ENCODE assay signal across 1 cellular context in the genomic region with DNA sequence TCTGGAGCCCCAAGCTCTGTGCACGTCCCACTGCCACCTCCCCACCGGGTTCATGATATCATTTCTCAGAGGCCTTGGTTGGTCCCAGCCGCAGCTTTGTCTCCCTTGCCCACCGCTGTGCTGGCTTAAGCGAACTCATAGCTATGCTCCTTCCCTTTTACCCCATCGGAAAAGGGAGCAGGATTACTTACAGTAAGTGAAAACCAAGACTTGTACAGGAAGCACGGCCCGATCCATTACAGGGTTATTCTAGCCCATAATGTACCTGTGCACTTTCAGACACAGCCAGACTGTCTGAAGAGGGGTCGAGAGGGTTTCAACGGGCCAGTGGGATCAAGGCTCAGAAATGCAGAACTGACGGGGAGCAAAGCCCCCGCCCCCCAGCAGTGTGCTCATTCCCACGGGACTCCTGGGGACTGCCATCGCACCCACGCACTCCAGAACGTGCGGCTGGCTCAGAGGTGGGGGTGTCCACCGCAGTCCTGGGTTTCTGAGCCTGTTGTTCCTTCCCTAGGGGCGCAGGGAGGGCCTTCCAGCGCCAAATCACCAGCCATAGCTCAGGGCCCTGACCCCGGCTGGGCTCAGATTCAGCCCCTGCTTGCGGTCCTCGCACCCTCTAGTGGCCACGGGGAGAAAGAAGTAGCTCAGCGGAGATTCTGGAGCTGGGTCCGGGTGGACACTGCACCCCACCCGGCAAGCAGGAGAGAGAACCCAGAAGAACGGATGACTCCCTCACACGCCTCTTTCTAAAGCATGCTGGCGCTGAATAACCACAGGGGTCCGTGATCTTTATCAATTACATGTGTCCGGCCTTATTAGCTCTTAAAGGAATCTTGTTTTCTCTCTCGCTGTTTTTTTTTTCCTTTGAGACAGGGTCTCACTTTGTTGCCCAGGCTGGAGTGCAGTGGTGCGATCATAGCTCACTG.
TF ChIP-seq lines count a peak whose summit lies in the region.

No MANE protein-coding gene starts in this region.

TF ChIP-seq in HepG2, 621 proteins besides CTCF, POLR2A, EP300 and RAD21 (continued from another document and continues in another):
- TF ChIP-seq, protein P1, sequence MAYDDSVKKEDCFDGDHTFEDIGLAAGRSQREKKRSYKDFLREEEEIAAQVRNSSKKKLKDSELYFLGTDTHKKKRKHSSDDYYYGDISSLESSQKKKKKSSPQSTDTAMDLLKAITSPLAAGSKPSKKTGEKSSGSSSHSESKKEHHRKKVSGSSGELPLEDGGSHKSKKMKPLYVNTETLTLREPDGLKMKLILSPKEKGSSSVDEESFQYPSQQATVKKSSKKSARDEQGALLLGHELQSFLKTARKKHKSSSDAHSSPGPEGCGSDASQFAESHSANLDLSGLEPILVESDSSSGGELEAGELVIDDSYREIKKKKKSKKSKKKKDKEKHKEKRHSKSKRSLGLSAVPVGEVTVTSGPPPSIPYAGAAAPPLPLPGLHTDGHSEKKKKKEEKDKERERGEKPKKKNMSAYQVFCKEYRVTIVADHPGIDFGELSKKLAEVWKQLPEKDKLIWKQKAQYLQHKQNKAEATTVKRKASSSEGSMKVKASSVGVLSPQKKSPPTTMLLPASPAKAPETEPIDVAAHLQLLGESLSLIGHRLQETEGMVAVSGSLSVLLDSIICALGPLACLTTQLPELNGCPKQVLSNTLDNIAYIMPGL (CRISPR knock-in tag; IDR thresholded peaks at IDR 0.05; ENCODE audit: borderline replicate concordance in 1 of 2, low read depth in 1 of 2): peak; percentile 96 to 98
- TF ChIP-seq NFE2L1 (CRISPR knock-in tag; IDR thresholded peaks at IDR 0.05; ENCODE audit: borderline replicate concordance): no peak
- TF ChIP-seq, protein P2, sequence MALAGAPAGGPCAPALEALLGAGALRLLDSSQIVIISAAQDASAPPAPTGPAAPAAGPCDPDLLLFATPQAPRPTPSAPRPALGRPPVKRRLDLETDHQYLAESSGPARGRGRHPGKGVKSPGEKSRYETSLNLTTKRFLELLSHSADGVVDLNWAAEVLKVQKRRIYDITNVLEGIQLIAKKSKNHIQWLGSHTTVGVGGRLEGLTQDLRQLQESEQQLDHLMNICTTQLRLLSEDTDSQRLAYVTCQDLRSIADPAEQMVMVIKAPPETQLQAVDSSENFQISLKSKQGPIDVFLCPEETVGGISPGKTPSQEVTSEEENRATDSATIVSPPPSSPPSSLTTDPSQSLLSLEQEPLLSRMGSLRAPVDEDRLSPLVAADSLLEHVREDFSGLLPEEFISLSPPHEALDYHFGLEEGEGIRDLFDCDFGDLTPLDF (CRISPR knock-in tag; IDR thresholded peaks at IDR 0.05): no peak
- peak; percentile 74 for TF ChIP-seq KDM5B (CRISPR knock-in tag; IDR thresholded peaks at IDR 0.05; ENCODE audit: borderline replicate concordance)
- no peak for TF ChIP-seq ZNF382 (CRISPR knock-in tag; IDR thresholded peaks at IDR 0.05; ENCODE audit: borderline replicate concordance)
- TF ChIP-seq, protein P3, sequence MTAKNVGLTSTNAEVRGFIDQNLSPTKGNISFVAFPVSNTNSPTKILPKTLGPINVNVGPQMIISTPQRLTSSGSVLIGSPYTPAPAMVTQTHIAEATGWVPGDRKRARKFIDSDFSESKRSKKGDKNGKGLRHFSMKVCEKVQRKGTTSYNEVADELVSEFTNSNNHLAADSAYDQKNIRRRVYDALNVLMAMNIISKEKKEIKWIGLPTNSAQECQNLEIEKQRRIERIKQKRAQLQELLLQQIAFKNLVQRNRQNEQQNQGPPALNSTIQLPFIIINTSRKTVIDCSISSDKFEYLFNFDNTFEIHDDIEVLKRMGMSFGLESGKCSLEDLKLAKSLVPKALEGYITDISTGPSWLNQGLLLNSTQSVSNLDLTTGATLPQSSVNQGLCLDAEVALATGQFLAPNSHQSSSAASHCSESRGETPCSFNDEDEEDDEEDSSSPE (CRISPR knock-in tag; IDR thresholded peaks at IDR 0.05): no peak
- no peak for TF ChIP-seq ZNF446 (CRISPR knock-in tag; IDR thresholded peaks at IDR 0.05)
- TF ChIP-seq NFYC (CRISPR knock-in tag; IDR thresholded peaks at IDR 0.05): no peak
- no peak for TF ChIP-seq NPAS2 (CRISPR knock-in tag; IDR thresholded peaks at IDR 0.05; ENCODE audit: borderline replicate concordance)
- TF ChIP-seq TOE1 (CRISPR knock-in tag; IDR thresholded peaks at IDR 0.05): no peak
- TF ChIP-seq KMT2B (CRISPR knock-in tag; IDR thresholded peaks at IDR 0.05): peak; percentile 49; the same call in 1 of the 2 replicates
- no peak for TF ChIP-seq FOXP1 (IDR thresholded peaks at IDR 0.05)
- TF ChIP-seq FOXP1 (CRISPR knock-in tag; IDR thresholded peaks at IDR 0.05): no peak
- TF ChIP-seq, protein P4, sequence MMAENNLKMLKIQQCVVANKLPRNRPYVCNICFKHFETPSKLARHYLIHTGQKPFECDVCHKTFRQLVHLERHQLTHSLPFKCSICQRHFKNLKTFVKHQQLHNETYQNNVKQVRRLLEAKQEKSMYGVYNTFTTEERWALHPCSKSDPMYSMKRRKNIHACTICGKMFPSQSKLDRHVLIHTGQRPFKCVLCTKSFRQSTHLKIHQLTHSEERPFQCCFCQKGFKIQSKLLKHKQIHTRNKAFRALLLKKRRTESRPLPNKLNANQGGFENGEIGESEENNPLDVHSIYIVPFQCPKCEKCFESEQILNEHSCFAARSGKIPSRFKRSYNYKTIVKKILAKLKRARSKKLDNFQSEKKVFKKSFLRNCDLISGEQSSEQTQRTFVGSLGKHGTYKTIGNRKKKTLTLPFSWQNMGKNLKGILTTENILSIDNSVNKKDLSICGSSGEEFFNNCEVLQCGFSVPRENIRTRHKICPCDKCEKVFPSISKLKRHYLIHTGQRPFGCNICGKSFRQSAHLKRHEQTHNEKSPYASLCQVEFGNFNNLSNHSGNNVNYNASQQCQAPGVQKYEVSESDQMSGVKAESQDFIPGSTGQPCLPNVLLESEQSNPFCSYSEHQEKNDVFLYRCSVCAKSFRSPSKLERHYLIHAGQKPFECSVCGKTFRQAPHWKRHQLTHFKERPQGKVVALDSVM (CRISPR knock-in tag; IDR thresholded peaks at IDR 0.05): peak; percentile 56; the same call in 1 of the 2 replicates
- TF ChIP-seq SYNCRIP (IDR thresholded peaks at IDR 0.05; ENCODE audit: insufficient read depth, low read depth, low read length): no peak
- TF ChIP-seq HES4 (CRISPR knock-in tag; IDR thresholded peaks at IDR 0.05; ENCODE audit: borderline replicate concordance): 0 out of 2 replicates have a peak, but pooled peaks have one; percentile 8
- peak; percentile 53; the same call in 1 of the 2 replicates for TF ChIP-seq ZMYM2 (CRISPR knock-in tag; IDR thresholded peaks at IDR 0.05)
- TF ChIP-seq, protein P5, sequence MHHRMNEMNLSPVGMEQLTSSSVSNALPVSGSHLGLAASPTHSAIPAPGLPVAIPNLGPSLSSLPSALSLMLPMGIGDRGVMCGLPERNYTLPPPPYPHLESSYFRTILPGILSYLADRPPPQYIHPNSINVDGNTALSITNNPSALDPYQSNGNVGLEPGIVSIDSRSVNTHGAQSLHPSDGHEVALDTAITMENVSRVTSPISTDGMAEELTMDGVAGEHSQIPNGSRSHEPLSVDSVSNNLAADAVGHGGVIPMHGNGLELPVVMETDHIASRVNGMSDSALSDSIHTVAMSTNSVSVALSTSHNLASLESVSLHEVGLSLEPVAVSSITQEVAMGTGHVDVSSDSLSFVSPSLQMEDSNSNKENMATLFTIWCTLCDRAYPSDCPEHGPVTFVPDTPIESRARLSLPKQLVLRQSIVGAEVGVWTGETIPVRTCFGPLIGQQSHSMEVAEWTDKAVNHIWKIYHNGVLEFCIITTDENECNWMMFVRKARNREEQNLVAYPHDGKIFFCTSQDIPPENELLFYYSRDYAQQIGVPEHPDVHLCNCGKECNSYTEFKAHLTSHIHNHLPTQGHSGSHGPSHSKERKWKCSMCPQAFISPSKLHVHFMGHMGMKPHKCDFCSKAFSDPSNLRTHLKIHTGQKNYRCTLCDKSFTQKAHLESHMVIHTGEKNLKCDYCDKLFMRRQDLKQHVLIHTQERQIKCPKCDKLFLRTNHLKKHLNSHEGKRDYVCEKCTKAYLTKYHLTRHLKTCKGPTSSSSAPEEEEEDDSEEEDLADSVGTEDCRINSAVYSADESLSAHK (CRISPR knock-in tag; IDR thresholded peaks at IDR 0.05; ENCODE audit: borderline replicate concordance): no peak; the same call in none of the 2 replicates
- TF ChIP-seq, protein P6, sequence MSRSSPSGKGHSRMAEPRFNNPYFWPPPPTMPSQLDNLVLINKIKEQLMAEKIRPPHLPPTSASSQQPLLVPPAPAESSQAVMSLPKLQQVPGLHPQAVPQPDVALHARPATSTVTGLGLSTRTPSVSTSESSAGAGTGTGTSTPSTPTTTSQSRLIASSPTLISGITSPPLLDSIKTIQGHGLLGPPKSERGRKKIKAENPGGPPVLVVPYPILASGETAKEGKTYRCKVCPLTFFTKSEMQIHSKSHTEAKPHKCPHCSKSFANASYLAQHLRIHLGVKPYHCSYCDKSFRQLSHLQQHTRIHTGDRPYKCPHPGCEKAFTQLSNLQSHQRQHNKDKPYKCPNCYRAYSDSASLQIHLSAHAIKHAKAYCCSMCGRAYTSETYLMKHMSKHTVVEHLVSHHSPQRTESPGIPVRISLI (CRISPR knock-in tag; IDR thresholded peaks at IDR 0.05; ENCODE audit: borderline replicate concordance): peak; percentile 89
- no peak for TF ChIP-seq ZFP37 (CRISPR knock-in tag; IDR thresholded peaks at IDR 0.05; ENCODE audit: borderline replicate concordance)
- peak; percentile 16; the same call in 1 of the 2 replicates for TF ChIP-seq HNF4G (IDR thresholded peaks at IDR 0.05; ENCODE audit: borderline replicate concordance, low read depth, low read length)
- TF ChIP-seq HNF4G (CRISPR knock-in tag; IDR thresholded peaks at IDR 0.05; ENCODE audit: borderline replicate concordance, low read depth): peak; percentile 14; the same call in 1 of the 2 replicates
- peak; percentile 72; the same call in 1 of the 2 replicates for TF ChIP-seq PCBP1 (IDR thresholded peaks at IDR 0.05; ENCODE audit: borderline replicate concordance, low read depth, low read length)
- TF ChIP-seq RAD51 (IDR thresholded peaks at IDR 0.05; ENCODE audit: borderline replicate concordance): no peak
- no peak for TF ChIP-seq MTF1 (CRISPR knock-in tag; IDR thresholded peaks at IDR 0.05)
- peak; percentile 98 for TF ChIP-seq SMAD1 (CRISPR knock-in tag; IDR thresholded peaks at IDR 0.05; ENCODE audit: borderline replicate concordance, low read depth)
- TF ChIP-seq, protein P7, sequence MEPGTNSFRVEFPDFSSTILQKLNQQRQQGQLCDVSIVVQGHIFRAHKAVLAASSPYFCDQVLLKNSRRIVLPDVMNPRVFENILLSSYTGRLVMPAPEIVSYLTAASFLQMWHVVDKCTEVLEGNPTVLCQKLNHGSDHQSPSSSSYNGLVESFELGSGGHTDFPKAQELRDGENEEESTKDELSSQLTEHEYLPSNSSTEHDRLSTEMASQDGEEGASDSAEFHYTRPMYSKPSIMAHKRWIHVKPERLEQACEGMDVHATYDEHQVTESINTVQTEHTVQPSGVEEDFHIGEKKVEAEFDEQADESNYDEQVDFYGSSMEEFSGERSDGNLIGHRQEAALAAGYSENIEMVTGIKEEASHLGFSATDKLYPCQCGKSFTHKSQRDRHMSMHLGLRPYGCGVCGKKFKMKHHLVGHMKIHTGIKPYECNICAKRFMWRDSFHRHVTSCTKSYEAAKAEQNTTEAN (CRISPR knock-in tag; conservative IDR thresholded peaks at IDR 0.05): 0 out of 2 replicates have a peak, but pooled peaks have one; percentile 48
- TF ChIP-seq, protein P8, sequence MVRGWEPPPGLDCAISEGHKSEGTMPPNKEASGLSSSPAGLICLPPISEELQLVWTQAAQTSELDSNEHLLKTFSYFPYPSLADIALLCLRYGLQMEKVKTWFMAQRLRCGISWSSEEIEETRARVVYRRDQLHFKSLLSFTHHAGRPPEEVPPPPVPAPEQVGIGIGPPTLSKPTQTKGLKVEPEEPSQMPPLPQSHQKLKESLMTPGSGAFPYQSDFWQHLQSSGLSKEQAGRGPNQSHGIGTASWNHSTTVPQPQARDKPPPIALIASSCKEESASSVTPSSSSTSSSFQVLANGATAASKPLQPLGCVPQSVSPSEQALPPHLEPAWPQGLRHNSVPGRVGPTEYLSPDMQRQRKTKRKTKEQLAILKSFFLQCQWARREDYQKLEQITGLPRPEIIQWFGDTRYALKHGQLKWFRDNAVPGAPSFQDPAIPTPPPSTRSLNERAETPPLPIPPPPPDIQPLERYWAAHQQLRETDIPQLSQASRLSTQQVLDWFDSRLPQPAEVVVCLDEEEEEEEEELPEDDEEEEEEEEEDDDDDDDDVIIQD (CRISPR knock-in tag; IDR thresholded peaks at IDR 0.05; ENCODE audit: low read depth): 0 out of 2 replicates have a peak, but pooled peaks have one; percentile 62
- TF ChIP-seq ISL2 (CRISPR knock-in tag; IDR thresholded peaks at IDR 0.05): peak; percentile 46; the same call in 1 of the 2 replicates
- TF ChIP-seq, protein P9, sequence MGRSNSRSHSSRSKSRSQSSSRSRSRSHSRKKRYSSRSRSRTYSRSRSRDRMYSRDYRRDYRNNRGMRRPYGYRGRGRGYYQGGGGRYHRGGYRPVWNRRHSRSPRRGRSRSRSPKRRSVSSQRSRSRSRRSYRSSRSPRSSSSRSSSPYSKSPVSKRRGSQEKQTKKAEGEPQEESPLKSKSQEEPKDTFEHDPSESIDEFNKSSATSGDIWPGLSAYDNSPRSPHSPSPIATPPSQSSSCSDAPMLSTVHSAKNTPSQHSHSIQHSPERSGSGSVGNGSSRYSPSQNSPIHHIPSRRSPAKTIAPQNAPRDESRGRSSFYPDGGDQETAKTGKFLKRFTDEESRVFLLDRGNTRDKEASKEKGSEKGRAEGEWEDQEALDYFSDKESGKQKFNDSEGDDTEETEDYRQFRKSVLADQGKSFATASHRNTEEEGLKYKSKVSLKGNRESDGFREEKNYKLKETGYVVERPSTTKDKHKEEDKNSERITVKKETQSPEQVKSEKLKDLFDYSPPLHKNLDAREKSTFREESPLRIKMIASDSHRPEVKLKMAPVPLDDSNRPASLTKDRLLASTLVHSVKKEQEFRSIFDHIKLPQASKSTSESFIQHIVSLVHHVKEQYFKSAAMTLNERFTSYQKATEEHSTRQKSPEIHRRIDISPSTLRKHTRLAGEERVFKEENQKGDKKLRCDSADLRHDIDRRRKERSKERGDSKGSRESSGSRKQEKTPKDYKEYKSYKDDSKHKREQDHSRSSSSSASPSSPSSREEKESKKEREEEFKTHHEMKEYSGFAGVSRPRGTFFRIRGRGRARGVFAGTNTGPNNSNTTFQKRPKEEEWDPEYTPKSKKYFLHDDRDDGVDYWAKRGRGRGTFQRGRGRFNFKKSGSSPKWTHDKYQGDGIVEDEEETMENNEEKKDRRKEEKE (IDR thresholded peaks at IDR 0.05): no peak
- no peak for TF ChIP-seq SRF (IDR thresholded peaks at IDR 0.05; ENCODE audit: low read depth, low read length)
- no peak for TF ChIP-seq ZNF432 (CRISPR knock-in tag; IDR thresholded peaks at IDR 0.05; ENCODE audit: borderline replicate concordance)
- TF ChIP-seq MAFF (IDR thresholded peaks at IDR 0.05; ENCODE audit: low read depth, low read length): peak; percentile 17; the same call in 1 of the 2 replicates
- no peak; the same call in 1 of the 2 replicates for TF ChIP-seq ZNF160 (CRISPR knock-in tag; IDR thresholded peaks at IDR 0.05)
- TF ChIP-seq, protein P10, sequence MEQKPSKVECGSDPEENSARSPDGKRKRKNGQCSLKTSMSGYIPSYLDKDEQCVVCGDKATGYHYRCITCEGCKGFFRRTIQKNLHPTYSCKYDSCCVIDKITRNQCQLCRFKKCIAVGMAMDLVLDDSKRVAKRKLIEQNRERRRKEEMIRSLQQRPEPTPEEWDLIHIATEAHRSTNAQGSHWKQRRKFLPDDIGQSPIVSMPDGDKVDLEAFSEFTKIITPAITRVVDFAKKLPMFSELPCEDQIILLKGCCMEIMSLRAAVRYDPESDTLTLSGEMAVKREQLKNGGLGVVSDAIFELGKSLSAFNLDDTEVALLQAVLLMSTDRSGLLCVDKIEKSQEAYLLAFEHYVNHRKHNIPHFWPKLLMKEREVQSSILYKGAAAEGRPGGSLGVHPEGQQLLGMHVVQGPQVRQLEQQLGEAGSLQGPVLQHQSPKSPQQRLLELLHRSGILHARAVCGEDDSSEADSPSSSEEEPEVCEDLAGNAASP (CRISPR knock-in tag; IDR thresholded peaks at IDR 0.05; ENCODE audit: borderline replicate concordance): peak; percentile 84
- peak; percentile 26; the same call in 1 of the 2 replicates for TF ChIP-seq ZNF224 (CRISPR knock-in tag; IDR thresholded peaks at IDR 0.05)
- no peak for TF ChIP-seq ZNF83 (CRISPR knock-in tag; IDR thresholded peaks at IDR 0.05; ENCODE audit: borderline replicate concordance)
- TF ChIP-seq ZNF709 (CRISPR knock-in tag; IDR thresholded peaks at IDR 0.05): no peak
